Comparison of ENCODE assay signal across 16 cellular contexts in genomic region chr2:236554629-236555282, GRCh38. TPM values are rescaled to one million over a fixed set of nuclear protein-coding genes. Genes with fewer than 3 reads are reported as not detected.
A peak's percentile ranks its signal among the peaks of the same experiment; 100 is the strongest.
DNase-seq lines count a peak whose midpoint lies in the region; ATAC-seq lines count a peak whose summit lies in the region.
"Had no signal": no experiment of that assay in that cellular context is flagged by ENCODE, and none has a peak within 500 bp of the region (broad histone marks: within the 10 kb centered on the region; RNA-seq: fewer than 3 reads in every experiment).

No MANE protein-coding gene starts in this region.

- peaks cover 13% of the 10 kb centered on the region for H3K9me3 Mint-ChIP-seq in T-helper 1 cell treated with Interleukin-12 subunit alpha and Interleukin-12 subunit beta and Interleukin-4 antibody, amounts not matched to agents 30 μg/mL and 1 μg/mL, for 36 hours

- peak; percentile 16 for DNase-seq in stimulated activated CD4-positive, alpha-beta T cell treated with anti-CD3 and anti-CD28 coated beads, Interleukin-1b, Interleukin-23, amount 100 ng/mL, for 48 hours
- DNase-seq in stimulated activated CD4-positive, alpha-beta T cell treated with anti-CD3 and anti-CD28 coated beads, Interleukin-12 subunit alpha, Interleukin-12 subunit beta, amount 100 ng/mL, for 4 hours = no peak
- DNase-seq in central memory CD4-positive, alpha-beta T cell = peak; percentile 26
- DNase-seq in effector CD8-positive, alpha-beta T cell (lab: John Stamatoyannopoulos, UW) = no peak
- DNase-seq in cardiac septum (ENCODE audit: low spot score) = no peak
- DNase-seq: activated CD8-positive, alpha-beta memory T cell treated with anti-CD3 and anti-CD28 coated beads, Interleukin-2, amount 50 U/mL, for 48 hours; NCI-H146; PC-9; posterior cingulate gyrus; SK-N-SH had no signal

- peaks cover 10% of the 10 kb centered on the region for H3K27me3 Mint-ChIP-seq in T-helper 1 cell treated with Interleukin-12 subunit alpha and Interleukin-12 subunit beta and Interleukin-4 antibody, amounts not matched to agents 30 μg/mL and 1 μg/mL, for 36 hours (ENCODE audit: low read depth)

- H3K36me3 Mint-ChIP-seq in T-helper 1 cell treated with Interleukin-12 subunit alpha and Interleukin-12 subunit beta and Interleukin-4 antibody, amounts not matched to agents 30 μg/mL and 1 μg/mL, for 36 hours (ENCODE audit: low read depth) = peaks cover 33% of the 10 kb centered on the region

- no peak overlapping the region for H3K4me3 Mint-ChIP-seq in T-helper 1 cell treated with Interleukin-12 subunit alpha and Interleukin-12 subunit beta and Interleukin-4 antibody, amounts not matched to agents 30 μg/mL and 1 μg/mL, for 36 hours
- H3K4me3 Mint-ChIP-seq: GM23338 had no signal

- peaks cover 57% of the 10 kb centered on the region for H3K4me1 Mint-ChIP-seq in T-helper 1 cell treated with Interleukin-12 subunit alpha and Interleukin-12 subunit beta and Interleukin-4 antibody, amounts not matched to agents 30 μg/mL and 1 μg/mL, for 36 hours (ENCODE audit: low read depth)

- ATAC-seq in GM18867 (IDR thresholded peaks at IDR 0.05; ENCODE audit: unreplicated experiment) (no peak), GM21786 (IDR thresholded peaks at IDR 0.05; ENCODE audit: unreplicated experiment) (no peak)
- ATAC-seq: gastroesophageal sphincter, GM23338 had no signal

- peak overlapping the region; percentile 70 for H3K27ac Mint-ChIP-seq in T-helper 1 cell treated with Interleukin-12 subunit alpha and Interleukin-12 subunit beta and Interleukin-4 antibody, amounts not matched to agents 30 μg/mL and 1 μg/mL, for 36 hours
- H3K27ac Mint-ChIP-seq: GM23338 had no signal

- intact Hi-C loops in cardiac septum (cut with DNase I) = no loop called here

RNA-seq across cellular contexts. Expression of gene ACKR3, which starts 14.9 kb away (rescaled TPM):
- 36.6 TPM for total RNA-seq in cardiac septum
- total RNA-seq: LHCN-M2 had no signal

Comparison
In these comparisons a context has a peak if more than half of its experiments do, and no peak if none do; other contexts are left out.
1. DNase-seq: peak in stimulated activated CD4-positive, alpha-beta T cell treated with anti-CD3 and anti-CD28 coated beads, Interleukin-1b, Interleukin-23, amount 100 ng/mL, for 48 hours (single experiment) and central memory CD4-positive, alpha-beta T cell (single experiment); none in stimulated activated CD4-positive, alpha-beta T cell treated with anti-CD3 and anti-CD28 coated beads, Interleukin-12 subunit alpha, Interleukin-12 subunit beta, amount 100 ng/mL, for 4 hours (single experiment), effector CD8-positive, alpha-beta T cell (single experiment) and cardiac septum (single experiment).